ENCODE assay signal across 1 cellular context in the genomic region with DNA sequence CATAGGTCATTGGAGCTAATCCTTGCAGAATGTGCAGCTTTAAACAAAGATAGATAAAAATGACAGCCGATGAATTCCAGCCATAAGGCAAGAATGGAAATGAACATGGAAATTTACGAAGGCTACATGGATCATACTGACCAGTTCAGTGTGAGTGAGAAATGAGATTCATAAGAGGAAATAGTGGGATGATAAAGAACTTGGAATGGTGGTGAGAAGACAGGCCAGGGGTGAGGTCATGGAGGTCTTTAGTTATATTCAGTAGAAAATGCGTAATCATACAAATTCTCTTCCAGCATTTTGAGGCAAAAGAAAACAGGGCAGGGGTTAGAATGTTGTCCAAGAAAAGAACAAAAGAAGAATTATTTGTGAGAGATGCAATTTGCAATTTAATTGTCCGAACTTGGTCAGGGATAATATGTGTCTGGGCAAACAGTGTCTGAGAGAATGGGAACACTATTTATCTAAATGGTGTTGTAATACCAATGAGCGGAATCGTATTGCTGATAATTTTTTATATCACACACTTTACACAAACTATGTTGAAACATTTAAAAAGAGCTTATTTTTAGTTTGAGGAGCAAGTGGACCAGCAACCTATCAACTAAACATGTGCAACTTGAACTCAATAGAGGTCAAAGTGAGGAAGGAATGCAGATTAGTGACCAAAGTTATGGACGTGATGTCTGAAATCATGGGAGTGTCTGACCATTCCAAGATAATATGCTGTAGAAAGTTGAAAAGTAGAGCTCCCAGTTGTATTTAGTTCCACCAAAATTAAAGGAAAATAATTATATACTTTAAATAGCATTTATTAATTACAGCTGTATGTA.
A peak's percentile ranks its signal among the peaks of the same experiment; 100 is the strongest.
TF ChIP-seq lines count a peak whose summit lies in the region.

No MANE protein-coding gene starts in this region.

TF ChIP-seq in K562, 482 proteins besides CTCF, POLR2A, EP300 and RAD21 (continued from another document):
- TF ChIP-seq, protein P1, sequence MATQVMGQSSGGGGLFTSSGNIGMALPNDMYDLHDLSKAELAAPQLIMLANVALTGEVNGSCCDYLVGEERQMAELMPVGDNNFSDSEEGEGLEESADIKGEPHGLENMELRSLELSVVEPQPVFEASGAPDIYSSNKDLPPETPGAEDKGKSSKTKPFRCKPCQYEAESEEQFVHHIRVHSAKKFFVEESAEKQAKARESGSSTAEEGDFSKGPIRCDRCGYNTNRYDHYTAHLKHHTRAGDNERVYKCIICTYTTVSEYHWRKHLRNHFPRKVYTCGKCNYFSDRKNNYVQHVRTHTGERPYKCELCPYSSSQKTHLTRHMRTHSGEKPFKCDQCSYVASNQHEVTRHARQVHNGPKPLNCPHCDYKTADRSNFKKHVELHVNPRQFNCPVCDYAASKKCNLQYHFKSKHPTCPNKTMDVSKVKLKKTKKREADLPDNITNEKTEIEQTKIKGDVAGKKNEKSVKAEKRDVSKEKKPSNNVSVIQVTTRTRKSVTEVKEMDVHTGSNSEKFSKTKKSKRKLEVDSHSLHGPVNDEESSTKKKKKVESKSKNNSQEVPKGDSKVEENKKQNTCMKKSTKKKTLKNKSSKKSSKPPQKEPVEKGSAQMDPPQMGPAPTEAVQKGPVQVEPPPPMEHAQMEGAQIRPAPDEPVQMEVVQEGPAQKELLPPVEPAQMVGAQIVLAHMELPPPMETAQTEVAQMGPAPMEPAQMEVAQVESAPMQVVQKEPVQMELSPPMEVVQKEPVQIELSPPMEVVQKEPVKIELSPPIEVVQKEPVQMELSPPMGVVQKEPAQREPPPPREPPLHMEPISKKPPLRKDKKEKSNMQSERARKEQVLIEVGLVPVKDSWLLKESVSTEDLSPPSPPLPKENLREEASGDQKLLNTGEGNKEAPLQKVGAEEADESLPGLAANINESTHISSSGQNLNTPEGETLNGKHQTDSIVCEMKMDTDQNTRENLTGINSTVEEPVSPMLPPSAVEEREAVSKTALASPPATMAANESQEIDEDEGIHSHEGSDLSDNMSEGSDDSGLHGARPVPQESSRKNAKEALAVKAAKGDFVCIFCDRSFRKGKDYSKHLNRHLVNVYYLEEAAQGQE (CRISPR knock-in tag; IDR thresholded peaks at IDR 0.05; ENCODE audit: low read depth): no peak
- TF ChIP-seq HDAC3 (IDR thresholded peaks at IDR 0.05; ENCODE audit: borderline replicate concordance, partially characterized antibody): no peak
- 0 out of 2 replicates have a peak, but pooled peaks have one; percentile 2 for TF ChIP-seq FOSL1 (tag; conservative IDR thresholded peaks at IDR 0.05)
